In genomic region chr16:9095171-9095570, GRCh38 we compare ENCODE assay signal across 9 cellular contexts. TPM values are rescaled to one million over a fixed set of nuclear protein-coding genes. Genes with fewer than 3 reads are reported as not detected.
A peak's percentile ranks its signal among the peaks of the same experiment; 100 is the strongest.
DNase-seq lines count a peak whose midpoint lies in the region; ATAC-seq, FAIRE-seq and TF ChIP-seq lines count a peak whose summit lies in the region.
"Had no signal": no experiment of that assay in that cellular context is flagged by ENCODE, and none has a peak within 500 bp of the region (broad histone marks: within the 10 kb centered on the region; RNA-seq: fewer than 3 reads in every experiment).

No MANE protein-coding gene starts in this region.

- H3K36me3 ChIP-seq in keratinocyte (ENCODE audit: control insufficient read depth in 2 of 2, extremely low read depth in 1 of 2, insufficient read depth in 2 of 2, low read length in 2 of 2): peaks cover 17 to 39% of the 10 kb centered on the region in 2 experiments
- H3K36me3 ChIP-seq in thymus (ENCODE audit: control insufficient read depth, insufficient read depth): peaks cover 6% of the 10 kb centered on the region
- peaks cover 0 to 25% of the 10 kb centered on the region in 2 donors for H3K36me3 ChIP-seq in adrenal gland (replicated peaks in 1 of 2)

- H3K9me1 ChIP-seq in keratinocyte (ENCODE audit: control insufficient read depth, extremely low read depth, insufficient read depth, low read length): no peaks in the 10 kb centered on the region

- peak overlapping the region; percentile 76 for H3K4me2 ChIP-seq in keratinocyte (ENCODE audit: control insufficient read depth, extremely low read depth, insufficient read depth, low read depth, low read length)

- H3K4me3 Mint-ChIP-seq in activated naive CD4-positive, alpha-beta T cell treated with anti-CD3 and anti-CD28 coated beads, Interleukin-2, amount 50 U/mL, for 24 hours: peak overlapping the region; percentile 99
- peak overlapping the region; percentile 98 for H3K4me3 Mint-ChIP-seq in activated naive CD8-positive, alpha-beta T cell treated with anti-CD3 and anti-CD28 coated beads, Interleukin-2, amount 10 ng/mL, durations not matched to agents 7 days and 5 days

- peaks cover 63% of the 10 kb centered on the region for H3K4me1 ChIP-seq in keratinocyte (ENCODE audit: control insufficient read depth, extremely low read depth, insufficient read depth, low read length)
- H3K4me1 ChIP-seq in thymus (ENCODE audit: control insufficient read depth, insufficient read depth, low read length): peaks cover 33% of the 10 kb centered on the region
- H3K4me1 ChIP-seq in adrenal gland (replicated peaks in 1 of 2): peaks cover 57 to 76% of the 10 kb centered on the region in 2 donors

- no peak for TF ChIP-seq CTCF in keratinocyte (optimal IDR thresholded peaks at IDR 0.05 in 1 of 3, IDR thresholded peaks at IDR 0.05 in 1 of 3, conservative IDR thresholded peaks at IDR 0.05 in 1 of 3; ENCODE audit: extremely low read depth in 1 of 3, insufficient read depth in 2 of 3, low read length in 3 of 3)
- no peak for TF ChIP-seq CTCF in adrenal gland (IDR thresholded peaks at IDR 0.05)

- peak overlapping the region; percentile 93 for H3K9ac ChIP-seq in keratinocyte (ENCODE audit: control insufficient read depth, extremely low read depth, insufficient read depth, low read length)

- no peak for FAIRE-seq in keratinocyte (lab: Jason Lieb, UNC)

- H3K9me3 Mint-ChIP-seq in activated naive CD4-positive, alpha-beta T cell treated with anti-CD3 and anti-CD28 coated beads, Interleukin-2, amount 50 U/mL, for 24 hours: no peaks in the 10 kb centered on the region
- H3K9me3 Mint-ChIP-seq in activated naive CD4-positive, alpha-beta T cell treated with anti-CD3 and anti-CD28 coated beads, Interleukin-2, amount 50 U/mL, for 72 hours: no peaks in the 10 kb centered on the region
- no peaks in the 10 kb centered on the region for H3K9me3 Mint-ChIP-seq in activated naive CD8-positive, alpha-beta T cell treated with anti-CD3 and anti-CD28 coated beads, Interleukin-2, amount 10 ng/mL, durations not matched to agents 7 days and 5 days

- TF ChIP-seq POLR2A in adrenal gland (IDR thresholded peaks at IDR 0.05): no peak

- no peak overlapping the region for H2AFZ ChIP-seq in keratinocyte (ENCODE audit: control insufficient read depth, low read length)

- H3K79me2 ChIP-seq in keratinocyte (ENCODE audit: control insufficient read depth, insufficient read depth, low read length): peaks cover 87% of the 10 kb centered on the region

- POLR2A ChIA-PET in activated naive CD8-positive, alpha-beta T cell treated with anti-CD3 and anti-CD28 coated beads, Interleukin-2, amount 10 ng/mL, durations not matched to agents 7 days and 5 days (lab: Charles Lee): no interaction called here

- intact Hi-C loops in adrenal gland (cut with DNase I): no loop called here

- H3K4me3 ChIP-seq in keratinocyte (ENCODE audit: control insufficient read depth in 2 of 3, extremely low read depth in 1 of 3, insufficient read depth in 2 of 3, low read depth in 1 of 3, low read length in 3 of 3): peak overlapping the region; percentile 78 to 94 (median 91)
- peak overlapping the region; percentile 12 for H3K4me3 ChIP-seq in thymus (ENCODE audit: low read length)
- H3K4me3 ChIP-seq in adrenal gland: peak overlapping the region in 1 of 4 donors; percentile 80

- peaks cover 60% of the 10 kb centered on the region for H3K4me1 Mint-ChIP-seq in activated naive CD4-positive, alpha-beta T cell treated with anti-CD3 and anti-CD28 coated beads, Interleukin-2, amount 50 U/mL, for 24 hours
- H3K4me1 Mint-ChIP-seq in activated naive CD8-positive, alpha-beta T cell treated with anti-CD3 and anti-CD28 coated beads, Interleukin-2, amount 10 ng/mL, durations not matched to agents 7 days and 5 days: peaks cover 49% of the 10 kb centered on the region

- no peak overlapping the region for H3K27ac ChIP-seq in keratinocyte (ENCODE audit: control insufficient read depth, insufficient read depth, low read length)
- H3K27ac ChIP-seq in thymus (ENCODE audit: low read depth): no peak overlapping the region
- no peak overlapping the region for H3K27ac ChIP-seq in adrenal gland

- H3K9me3 ChIP-seq in keratinocyte (ENCODE audit: control insufficient read depth, low read depth, low read length) (no peaks in the 10 kb centered on the region), thymus (ENCODE audit: control insufficient read depth) (no peaks in the 10 kb centered on the region), adrenal gland (replicated peaks in 1 of 3) (no peaks in the 10 kb centered on the region)

- H4K20me1 ChIP-seq in keratinocyte (ENCODE audit: control insufficient read depth, extremely low read depth, insufficient read depth, low read length): peaks cover 51% of the 10 kb centered on the region

- ATAC-seq in activated naive CD4-positive, alpha-beta T cell treated with anti-CD3 and anti-CD28 coated beads, Interleukin-2, amount 50 U/mL, for 72 hours: no peak
- no peak for ATAC-seq in activated naive CD8-positive, alpha-beta T cell treated with anti-CD3 and anti-CD28 coated beads, Interleukin-2, amount 10 ng/mL, durations not matched to agents 7 days and 5 days (ENCODE audit: low read depth)

- WGBS in thymus: 51% methylated on average over 1 of the region's 1 CpG
- WGBS in adrenal gland, 4 donors: 0 to 21% (median 14%) methylated on average over 1 of the region's 1 CpG

- H3K36me3 Mint-ChIP-seq in activated naive CD4-positive, alpha-beta T cell treated with anti-CD3 and anti-CD28 coated beads, Interleukin-2, amount 50 U/mL, for 24 hours: peaks cover 21% of the 10 kb centered on the region
- peaks cover 38 to 69% of the 10 kb centered on the region in 2 donors for H3K36me3 Mint-ChIP-seq in activated naive CD4-positive, alpha-beta T cell treated with anti-CD3 and anti-CD28 coated beads, Interleukin-2, amount 50 U/mL, for 72 hours
- peaks cover 52% of the 10 kb centered on the region for H3K36me3 Mint-ChIP-seq in activated naive CD8-positive, alpha-beta T cell treated with anti-CD3 and anti-CD28 coated beads, Interleukin-2, amount 10 ng/mL, durations not matched to agents 7 days and 5 days

- dilution Hi-C loops in keratinocyte (cut with MboI; ENCODE audit: extremely low pct_ligation_motif_present, low sequenced_read_pairs): no loop called here

- H3K27ac Mint-ChIP-seq in activated naive CD4-positive, alpha-beta T cell treated with anti-CD3 and anti-CD28 coated beads, Interleukin-2, amount 50 U/mL, for 24 hours: no peak overlapping the region
- peak overlapping the region in 1 of 2 donors; percentile 22 for H3K27ac Mint-ChIP-seq in activated naive CD4-positive, alpha-beta T cell treated with anti-CD3 and anti-CD28 coated beads, Interleukin-2, amount 50 U/mL, for 72 hours
- no peak overlapping the region for H3K27ac Mint-ChIP-seq in activated naive CD8-positive, alpha-beta T cell treated with anti-CD3 and anti-CD28 coated beads, Interleukin-2, amount 10 ng/mL, durations not matched to agents 7 days and 5 days

- H3K27me3 ChIP-seq in keratinocyte (ENCODE audit: control insufficient read depth, extremely low read depth, insufficient read depth, low read length) (no peaks in the 10 kb centered on the region), thymus (ENCODE audit: control insufficient read depth, insufficient read depth) (no peaks in the 10 kb centered on the region), adrenal gland (no peaks in the 10 kb centered on the region)

- no peaks in the 10 kb centered on the region for H3K27me3 Mint-ChIP-seq in activated naive CD4-positive, alpha-beta T cell treated with anti-CD3 and anti-CD28 coated beads, Interleukin-2, amount 50 U/mL, for 24 hours
- no peaks in the 10 kb centered on the region for H3K27me3 Mint-ChIP-seq in activated naive CD8-positive, alpha-beta T cell treated with anti-CD3 and anti-CD28 coated beads, Interleukin-2, amount 10 ng/mL, durations not matched to agents 7 days and 5 days

- DNase-seq in activated naive CD4-positive, alpha-beta T cell treated with anti-CD3 and anti-CD28 coated beads, Interleukin-2, amount 50 U/mL, for 72 hours (ENCODE audit: low spot score in 2 of 2): no peak
- no peak for DNase-seq in activated naive CD8-positive, alpha-beta T cell treated with anti-CD3 and anti-CD28 coated beads, Interleukin-2, amount 10 ng/mL, durations not matched to agents 7 days and 5 days
- DNase-seq in keratinocyte (ENCODE audit: low read depth, low spot score): no peak
- DNase-seq in adrenal gland: no peak
- DNase-seq in stimulated activated CD4-positive, alpha-beta T cell treated with anti-CD3 and anti-CD28 coated beads, Interleukin-15, amount 100 ng/mL, for 24 hours: no peak
- DNase-seq in NCI-H2029 treated with DMSO at 0.1 percent for 48 hours (lab: John Stamatoyannopoulos, UW): no peak
- DNase-seq: NCI-H82 had no signal

RNA-seq across cellular contexts. Expression of gene HAPSTR1, which starts 3.7 kb away (rescaled TPM):
- 10 to 100 TPM; 48.9 to 52.7 TPM for total RNA-seq in activated naive CD4-positive, alpha-beta T cell treated with anti-CD3 and anti-CD28 coated beads, Interleukin-2, amount 50 U/mL, for 72 hours
- 10 to 100 TPM; 71.6 to 72.2 TPM for total RNA-seq in activated naive CD8-positive, alpha-beta T cell treated with anti-CD3 and anti-CD28 coated beads, Interleukin-2, amount 10 ng/mL, durations not matched to agents 7 days and 5 days
- polyA plus RNA-seq in keratinocyte: 34.0 to 46.5 TPM (median 36.7 TPM) in 3 replicates
- 35.9 TPM for polyA plus RNA-seq in keratinocyte (2011; ENCODE audit: low read depth)
- 32.7 and 52.5 TPM in 2 replicates for polyA plus RNA-seq in keratinocyte (2011; cell fraction: cytosol; rRNA removed)
- 57.5 and 66.9 TPM in 2 replicates for polyA plus RNA-seq in keratinocyte (2011; cell fraction: nucleus; rRNA removed)
- 36.2 and 43.6 TPM in 2 replicates for polyA plus RNA-seq in keratinocyte (2012; ENCODE audit: low replicate concordance)
- polyA minus RNA-seq in keratinocyte: 38.3 to 71.0 TPM (median 45.7 TPM) in 3 replicates
- 41.2 TPM for polyA minus RNA-seq in keratinocyte (2011; cell fraction: cytosol; rRNA and poly(A)+ RNA removed)
- 29.2 and 67.5 TPM in 2 replicates for polyA minus RNA-seq in keratinocyte (2011; cell fraction: nucleus; rRNA and poly(A)+ RNA removed)
- 20.8 TPM for polyA plus RNA-seq in thymus
- 10 to 100 TPM; 37.4 to 93.2 (median 69.3) TPM for total RNA-seq in adrenal gland
- 10 to 100 TPM in 1 of 3 donors, 1 to 10 TPM in 2; 5.8 to 36.8 (median 9.4) TPM for polyA plus RNA-seq in adrenal gland
